ENCODE assay signal across 25 cellular contexts in genomic region chr13:38787550-38787949, GRCh38.
"Had no signal": no experiment of that assay in that cellular context is flagged by ENCODE, and none has a peak within 500 bp of the region (broad histone marks: within the 10 kb centered on the region; RNA-seq: fewer than 3 reads in every experiment).

No MANE protein-coding gene starts in this region.

- H3K27me3 Mint-ChIP-seq: dendritic cell treated with granulocyte-macrophage colony-stimulating factor and Interleukin-4, amounts not matched to agents 40 ng/mL and 50 ng/mL, for 4 days had no signal

- FAIRE-seq: endothelial cell of umbilical vein had no signal

- H3K36me3 Mint-ChIP-seq: immature natural killer cell; naive thymus-derived CD8-positive, alpha-beta T cell; stimulated activated effector memory CD8-positive, alpha-beta T cell treated with anti-CD3 and anti-CD28 coated beads, Interleukin-12 subunit alpha, Interleukin-12 subunit beta, amount 100 ng/mL, for 72 hours had no signal

- H3K9me3 Mint-ChIP-seq: dendritic cell treated with granulocyte-macrophage colony-stimulating factor and Interleukin-4, amounts not matched to agents 40 ng/mL and 50 ng/mL, for 4 days; endodermal cell; naive thymus-derived CD8-positive, alpha-beta T cell; stimulated activated effector memory CD8-positive, alpha-beta T cell treated with anti-CD3 and anti-CD28 coated beads, Interleukin-12 subunit alpha, Interleukin-12 subunit beta, amount 100 ng/mL, for 72 hours had no signal

- H3K4me1 Mint-ChIP-seq: immature natural killer cell; naive thymus-derived CD8-positive, alpha-beta T cell; stimulated activated effector memory CD8-positive, alpha-beta T cell treated with anti-CD3 and anti-CD28 coated beads, Interleukin-12 subunit alpha, Interleukin-12 subunit beta, amount 100 ng/mL, for 72 hours had no signal

- H3K4me1 ChIP-seq: colonic mucosa, esophagus muscularis mucosa, foreskin keratinocyte, heart right ventricle, lower lobe of right lung, right lobe of liver, thyroid gland had no signal

- H3K4me3 ChIP-seq: colonic mucosa, esophagus muscularis mucosa, heart right ventricle, lower lobe of right lung, ovary, right lobe of liver, stomach, thyroid gland had no signal

- DNase-seq: colonic mucosa; effector CD8-positive, alpha-beta T cell; endodermal cell; foreskin keratinocyte; glutamatergic neuron; heart right ventricle; hypothalamus; immature natural killer cell; islet precursor cell; left ventricle myocardium superior; lower lobe of right lung; naive thymus-derived CD8-positive, alpha-beta T cell; occipital lobe; ovary; right lobe of liver; stimulated activated CD4-positive, alpha-beta T cell treated with anti-CD3 and anti-CD28 coated beads, Interleukin-2, amount 100 ng/mL, for 24 hours; stimulated activated CD4-positive, alpha-beta T cell treated with anti-CD3 and anti-CD28 coated beads, Interleukin-4, amount 100 ng/mL, for 24 hours; stimulated activated naive CD4-positive, alpha-beta T cell treated with Interleukin-2 at 50 U/mL for 16 hours; stomach; thyroid gland; trophoblast cell had no signal

- H3K9me3 ChIP-seq: colonic mucosa, esophagus muscularis mucosa, heart right ventricle, lower lobe of right lung, ovary, right lobe of liver, stomach, thyroid gland had no signal

- H3K27me3 ChIP-seq: colonic mucosa, esophagus muscularis mucosa, foreskin keratinocyte, ovary, right lobe of liver, stomach, thyroid gland had no signal

- ATAC-seq: foreskin keratinocyte; heart right ventricle; left ventricle myocardium superior; lower lobe of right lung; naive thymus-derived CD8-positive, alpha-beta T cell; right lobe of liver; stimulated activated effector memory CD8-positive, alpha-beta T cell treated with anti-CD3 and anti-CD28 coated beads, Interleukin-12 subunit alpha, Interleukin-12 subunit beta, amount 100 ng/mL, for 72 hours had no signal

- H3K36me3 ChIP-seq: colonic mucosa, esophagus muscularis mucosa, heart right ventricle, lower lobe of right lung, ovary, right lobe of liver, stomach, thyroid gland had no signal

- H3K4me3 Mint-ChIP-seq: dendritic cell treated with granulocyte-macrophage colony-stimulating factor and Interleukin-4, amounts not matched to agents 40 ng/mL and 50 ng/mL, for 4 days; endodermal cell; immature natural killer cell; naive thymus-derived CD8-positive, alpha-beta T cell; stimulated activated effector memory CD8-positive, alpha-beta T cell treated with anti-CD3 and anti-CD28 coated beads, Interleukin-12 subunit alpha, Interleukin-12 subunit beta, amount 100 ng/mL, for 72 hours had no signal

- H3K27ac Mint-ChIP-seq: dendritic cell treated with granulocyte-macrophage colony-stimulating factor and Interleukin-4, amounts not matched to agents 40 ng/mL and 50 ng/mL, for 4 days; endodermal cell; immature natural killer cell; naive thymus-derived CD8-positive, alpha-beta T cell; stimulated activated effector memory CD8-positive, alpha-beta T cell treated with anti-CD3 and anti-CD28 coated beads, Interleukin-12 subunit alpha, Interleukin-12 subunit beta, amount 100 ng/mL, for 72 hours had no signal
